13 cellular contexts compared by ENCODE assay signal in the genomic region with DNA sequence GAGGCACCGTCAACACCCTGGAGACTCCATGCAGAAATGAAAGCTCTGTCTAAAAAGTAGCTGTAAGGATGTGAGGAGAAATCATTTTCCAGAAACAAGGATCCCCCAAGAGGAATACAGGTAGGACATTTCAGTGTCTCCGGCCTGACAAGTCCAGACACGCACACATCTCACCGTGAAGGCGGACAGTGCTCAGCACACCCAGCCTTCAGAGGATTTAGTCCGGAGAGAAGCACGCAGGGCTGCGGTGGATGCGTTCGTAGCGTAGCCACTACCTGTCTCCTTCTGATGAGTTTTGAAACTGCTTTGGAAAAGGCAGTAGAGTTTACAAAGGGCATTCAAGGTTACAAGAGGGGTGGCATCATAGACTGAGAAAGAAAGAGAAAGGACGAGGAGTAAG.
DNase-seq lines count a peak whose midpoint lies in the region; ATAC-seq and TF ChIP-seq lines count a peak whose summit lies in the region.
"Had no signal": no experiment of that assay in that cellular context is flagged by ENCODE, and none has a peak within 500 bp of the region (broad histone marks: within the 10 kb centered on the region; RNA-seq: fewer than 3 reads in every experiment).

No MANE protein-coding gene starts in this region.

- H3K9me3 ChIP-seq in breast epithelium, result no peaks in the 10 kb centered on the region
- no peaks in the 10 kb centered on the region for H3K9me3 ChIP-seq in muscle layer of duodenum (ENCODE audit: control insufficient read depth in 1 of 2, low read length in 2 of 2)
- H3K9me3 ChIP-seq in upper lobe of right lung, result no peaks in the 10 kb centered on the region
- H3K9me3 ChIP-seq: thyroid gland had no signal

- no peak for TF ChIP-seq POLR2A in breast epithelium (IDR thresholded peaks at IDR 0.05)

- H3K27ac ChIP-seq in breast epithelium (peak overlapping the region in 1 of 2 donors; percentile 19), muscle layer of duodenum (ENCODE audit: low read length) (no peak overlapping the region), upper lobe of right lung (no peak overlapping the region)
- H3K27ac ChIP-seq: thyroid gland had no signal

- TF ChIP-seq CTCF in breast epithelium (IDR thresholded peaks at IDR 0.05), result no peak
- TF ChIP-seq CTCF in upper lobe of right lung (IDR thresholded peaks at IDR 0.05), result no peak

- H3K4me3 ChIP-seq in breast epithelium (peak overlapping the region in 2 of 3 donors; percentile 12 to 18), muscle layer of duodenum (ENCODE audit: low read depth in 1 of 2, low read length in 2 of 2) (peak overlapping the region; percentile 37 to 43), upper lobe of right lung (peak overlapping the region; percentile 30)
- H3K4me3 ChIP-seq: thyroid gland had no signal

- H3K36me3 ChIP-seq in breast epithelium (no peaks in the 10 kb centered on the region), muscle layer of duodenum (ENCODE audit: control insufficient read depth in 1 of 2, insufficient read depth in 2 of 2, low read length in 2 of 2) (no peaks in the 10 kb centered on the region), upper lobe of right lung (no peaks in the 10 kb centered on the region)
- H3K36me3 ChIP-seq: thyroid gland had no signal

- ATAC-seq in upper lobe of right lung (no peak), GM19467 (IDR thresholded peaks at IDR 0.05; ENCODE audit: unreplicated experiment) (no peak), HG03442 (IDR thresholded peaks at IDR 0.05; ENCODE audit: unreplicated experiment) (no peak)
- ATAC-seq: activated naive CD4-positive, alpha-beta T cell treated with anti-CD3 and anti-CD28 coated beads, Interleukin-2, amount 50 U/mL, for 72 hours; Panc1 had no signal

- H3K4me1 ChIP-seq in breast epithelium, result no peaks in the 10 kb centered on the region
- H3K4me1 ChIP-seq in muscle layer of duodenum (ENCODE audit: control insufficient read depth in 1 of 2, insufficient read depth in 2 of 2, low read length in 2 of 2), result no peaks in the 10 kb centered on the region
- H3K4me1 ChIP-seq in upper lobe of right lung, result no peaks in the 10 kb centered on the region
- H3K4me1 ChIP-seq: thyroid gland had no signal

- H3K27me3 ChIP-seq in breast epithelium (no peaks in the 10 kb centered on the region), muscle layer of duodenum (ENCODE audit: low read depth, low read length) (no peaks in the 10 kb centered on the region), upper lobe of right lung (no peaks in the 10 kb centered on the region)
- H3K27me3 ChIP-seq: thyroid gland had no signal

- peak; percentile 37 for DNase-seq in NCI-H345 (lab: John Stamatoyannopoulos, UW)
- no peak for DNase-seq in NCI-H345 treated with DMSO at 0.1 percent for 48 hours (lab: John Stamatoyannopoulos, UW; ENCODE audit: unreplicated experiment)
- peak in 1 of 2 donors; percentile 37 for DNase-seq in breast epithelium (ENCODE audit: low spot score in 2 of 2)
- DNase-seq in upper lobe of right lung, result no peak
- no peak for DNase-seq in GM03348 (ENCODE audit: low spot score)
- DNase-seq: naive B cell, NCI-H226, thyroid gland had no signal

- intact Hi-C loops in breast epithelium (cut with DNase I; ENCODE audit: low total_unique reads) (no loop called here), upper lobe of right lung (cut with DNase I) (no loop called here)
